Comparison of ENCODE assay signal across 7 cellular contexts in genomic region chr10:48363617-48364355, GRCh38. TPM values are rescaled to one million over a fixed set of nuclear protein-coding genes. Genes with fewer than 3 reads are reported as not detected.
DNase-seq lines count a peak whose midpoint lies in the region; ATAC-seq and TF ChIP-seq lines count a peak whose summit lies in the region.

No MANE protein-coding gene starts in this region.

- CTCF ChIA-PET in OCI-LY7 (lab: Charles Lee; ENCODE audit: unreplicated experiment), result no interaction called here
- CTCF ChIA-PET in MCF 10A (lab: Yijun Ruan, JAX), result interaction anchor here (0.5 to 3.1 kb wide), 47 partner anchors 8 to 1281 kb away, joined by 3 to 44 read pairs (median 4); no protein-coding TSS in a partner anchor

- no peak overlapping the region for H3K4me3 ChIP-seq in OCI-LY7 (ENCODE audit: low read depth, low read length, poor library complexity, severe bottlenecking)

- H3K36me3 ChIP-seq in OCI-LY7 (ENCODE audit: insufficient read depth, low read length), result no peaks in the 10 kb centered on the region

- H3K4me3 Mint-ChIP-seq in MCF 10A (ENCODE audit: unreplicated experiment), result peak overlapping the region; percentile 2
- no peak overlapping the region for H3K4me3 Mint-ChIP-seq in stimulated activated memory B cell treated with anti-CD40 and anti-IgM and Interleukin-4, amounts not matched to agents 10 μg/mL and 1 μg/mL and 100 μg/mL, for 72 hours

- peak; percentile 15 for DNase-seq in ELF-1 (ENCODE audit: low read depth, low spot score)
- DNase-seq in HT1080 (ENCODE audit: low read depth), result peak; percentile 67
- peak; percentile 55 for DNase-seq in OCI-LY7 (ENCODE audit: low spot score)
- DNase-seq in MCF 10A (ENCODE audit: unreplicated experiment), result peak; percentile 79
- peak; percentile 80 for DNase-seq in iris pigment epithelial cell (ENCODE audit: low read depth)
- peak in 2 of 3 experiments; percentile 0 to 6 for DNase-seq in stimulated activated CD4-positive, alpha-beta T cell treated with anti-CD3 and anti-CD28 coated beads, TNF-alpha, amount 100 ng/mL, for 24 hours (ENCODE audit: low read depth in 3 of 3)

- H4K20me1 ChIP-seq in OCI-LY7 (ENCODE audit: insufficient read depth, low read length), result peaks cover 25% of the 10 kb centered on the region

- no peak overlapping the region for H3K27ac ChIP-seq in OCI-LY7 (ENCODE audit: low read depth, low read length, poor library complexity, severe bottlenecking)

- TF ChIP-seq CTCF in OCI-LY7 (conservative IDR thresholded peaks at IDR 0.05; ENCODE audit: low read length), result peak; percentile 90
- TF ChIP-seq CTCF in MCF 10A (IDR thresholded peaks at IDR 0.05; ENCODE audit: unreplicated experiment), result peak; percentile 72

- H3K9me3 ChIP-seq in OCI-LY7 (ENCODE audit: low read length), result no peaks in the 10 kb centered on the region

- no peaks in the 10 kb centered on the region for H3K9me2 ChIP-seq in OCI-LY7 (ENCODE audit: insufficient read depth, low read length)

- H3K9me3 Mint-ChIP-seq in MCF 10A (ENCODE audit: unreplicated experiment), result no peaks in the 10 kb centered on the region
- no peaks in the 10 kb centered on the region for H3K9me3 Mint-ChIP-seq in stimulated activated memory B cell treated with anti-CD40 and anti-IgM and Interleukin-4, amounts not matched to agents 10 μg/mL and 1 μg/mL and 100 μg/mL, for 72 hours

- H3K79me2 ChIP-seq in OCI-LY7 (ENCODE audit: insufficient read depth, low read depth, low read length), result no peaks in the 10 kb centered on the region

- peaks cover 23% of the 10 kb centered on the region for H3K4me1 Mint-ChIP-seq in MCF 10A (ENCODE audit: insufficient read depth, unreplicated experiment)
- peaks cover 25% of the 10 kb centered on the region for H3K4me1 Mint-ChIP-seq in stimulated activated memory B cell treated with anti-CD40 and anti-IgM and Interleukin-4, amounts not matched to agents 10 μg/mL and 1 μg/mL and 100 μg/mL, for 72 hours

- H3K36me3 Mint-ChIP-seq in MCF 10A (ENCODE audit: insufficient read depth, unreplicated experiment), result no peaks in the 10 kb centered on the region
- no peaks in the 10 kb centered on the region for H3K36me3 Mint-ChIP-seq in stimulated activated memory B cell treated with anti-CD40 and anti-IgM and Interleukin-4, amounts not matched to agents 10 μg/mL and 1 μg/mL and 100 μg/mL, for 72 hours

- H2AFZ ChIP-seq in OCI-LY7 (ENCODE audit: low read length), result no peak overlapping the region

- POLR2A ChIA-PET in OCI-LY7 (lab: Charles Lee) (interaction anchor here (0.6 kb wide), 1 partner anchor 150 kb away, joined by 3 read pairs; no protein-coding TSS in a partner anchor), MCF 10A (lab: Yijun Ruan, JAX) (interaction anchor here (0.7 to 2.0 kb wide), 11 partner anchors 19 to 295 kb away, joined by 3 to 7 read pairs (median 3); no protein-coding TSS in a partner anchor)

- H3K27ac Mint-ChIP-seq in MCF 10A (ENCODE audit: low read depth, unreplicated experiment), result no peak overlapping the region
- H3K27ac Mint-ChIP-seq in stimulated activated memory B cell treated with anti-CD40 and anti-IgM and Interleukin-4, amounts not matched to agents 10 μg/mL and 1 μg/mL and 100 μg/mL, for 72 hours, result no peak overlapping the region

- H3K27me3 Mint-ChIP-seq in MCF 10A (ENCODE audit: insufficient read depth, unreplicated experiment), result no peaks in the 10 kb centered on the region
- H3K27me3 Mint-ChIP-seq in stimulated activated memory B cell treated with anti-CD40 and anti-IgM and Interleukin-4, amounts not matched to agents 10 μg/mL and 1 μg/mL and 100 μg/mL, for 72 hours, result no peaks in the 10 kb centered on the region

- intact Hi-C loops in OCI-LY7 (cut with micrococcal nuclease; ENCODE audit: unreplicated experiment), result loop anchor here (1.0 to 10.0 kb wide), 3 partner anchors 141 to 293 kb away; no protein-coding TSS in a partner anchor
- intact Hi-C loops in MCF 10A (cut with micrococcal nuclease), result loop anchor here (1.0 to 10.0 kb wide), 5 partner anchors 81 to 1151 kb away; no protein-coding TSS in a partner anchor

- no TSS peak for BruUV-seq in OCI-LY7 (replicated peaks; lab: Mats Ljungman, UMichigan)
- BruUV-seq in MCF 10A (replicated peaks; lab: Mats Ljungman, UMichigan), result no TSS peak

- H3K4me1 ChIP-seq in OCI-LY7 (ENCODE audit: insufficient read depth, low read length, poor library complexity, severe bottlenecking), result no peaks in the 10 kb centered on the region

- H3K4me2 ChIP-seq in OCI-LY7 (ENCODE audit: low read length), result no peak overlapping the region

- no peak for ATAC-seq in stimulated activated memory B cell treated with anti-CD40 and anti-IgM and Interleukin-4, amounts not matched to agents 10 μg/mL and 1 μg/mL and 100 μg/mL, for 72 hours

RNA-seq across cellular contexts. Expression of gene MAPK8, which starts 57.3 kb away (rescaled TPM):
- 66.7 and 69.9 TPM in 2 replicates for total RNA-seq in HT1080 (2014; rRNA removed; shearing (Covaris generic))
- polyA plus RNA-seq in HT1080 (2015; cell fraction: cytosol; rRNA removed), result 40.2 and 49.2 TPM in 2 replicates
- polyA plus RNA-seq in HT1080 (2015; cell fraction: nucleus; rRNA removed), result 50.0 and 71.2 TPM in 2 replicates
- total RNA-seq in OCI-LY7 (2014; rRNA removed; shearing (Covaris generic)), result 22.6 and 40.5 TPM in 2 replicates
- total RNA-seq in OCI-LY7 (2022), result 29.1 and 39.9 TPM in 2 replicates
- total RNA-seq in MCF 10A (2022), result 48.9 and 52.9 TPM in 2 replicates

Comparison
In these comparisons a context has a peak if more than half of its experiments do, and no peak if none do; other contexts are left out.
1. DNase-seq: peak in every context shown above with its lines; median percentile 80 in iris pigment epithelial cell; 79 in MCF 10A; 67 in HT1080; 55 in OCI-LY7; 15 in ELF-1; 3 in stimulated activated CD4-positive, alpha-beta T cell treated with anti-CD3 and anti-CD28 coated beads, TNF-alpha, amount 100 ng/mL, for 24 hours.